In the genomic region with DNA sequence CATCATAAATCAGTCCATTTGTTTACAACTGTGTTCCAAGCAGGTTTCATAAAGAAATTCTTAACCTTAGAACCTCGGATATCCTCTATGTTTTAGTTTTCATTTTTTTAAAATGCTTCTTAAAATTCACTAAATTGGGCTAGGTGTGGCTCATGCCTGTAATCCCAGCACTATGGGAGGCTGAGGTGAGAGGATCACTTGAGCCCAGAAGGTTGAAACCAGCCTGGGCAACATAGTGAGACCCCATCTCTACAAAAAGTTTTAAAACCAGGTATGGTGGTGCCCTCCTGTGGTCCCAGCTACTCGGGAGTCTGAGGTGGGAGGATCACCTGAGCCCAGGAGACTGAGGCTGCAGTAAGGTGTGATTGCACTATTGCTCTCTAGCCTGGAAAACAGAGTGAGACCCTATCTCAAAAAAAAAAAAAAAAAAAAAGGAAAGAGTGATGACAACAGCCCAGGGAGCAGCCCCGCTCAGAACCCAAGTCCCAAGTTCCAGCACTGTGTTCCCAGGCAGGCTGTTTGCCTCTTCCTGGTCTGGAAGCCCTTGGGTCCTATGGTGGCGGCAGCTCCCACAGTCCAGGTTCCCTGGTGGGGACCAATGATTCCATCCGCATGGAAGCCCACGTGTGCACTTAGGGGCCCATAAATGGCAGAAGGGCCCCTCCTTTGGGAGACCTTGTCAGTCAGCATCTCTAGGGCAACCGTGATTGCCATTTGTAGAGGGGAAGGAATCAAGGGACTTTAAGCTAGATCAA, we compare ENCODE assay signal across 11 cellular contexts.
"Had no signal": no experiment of that assay in that cellular context is flagged by ENCODE, and none has a peak within 500 bp of the region (broad histone marks: within the 10 kb centered on the region; RNA-seq: fewer than 3 reads in every experiment).

No MANE protein-coding gene starts in this region.

- H3K27ac Mint-ChIP-seq: activated CD4-positive, alpha-beta memory T cell treated with anti-CD3 and anti-CD28 coated beads for 36 hours; activated CD4-positive, alpha-beta T cell treated with anti-CD3 and anti-CD28 coated beads, Interleukin-2, amount 10 ng/mL, durations not matched to agents 7 days and 5 days; activated naive CD4-positive, alpha-beta T cell treated with anti-CD3 and anti-CD28 coated beads, Interleukin-2, amount 10 ng/mL, durations not matched to agents 7 days and 5 days; activated T-helper 17 cell treated with anti-CD3 and anti-CD28 coated beads, Interleukin-2, amount 50 U/mL, for 72 hours; T-helper 1 cell treated with Interleukin-12 subunit alpha and Interleukin-12 subunit beta and Interleukin-4 antibody, amounts not matched to agents 30 μg/mL and 1 μg/mL, for 36 hours had no signal

- FAIRE-seq: TTC549 had no signal

- H3K4me1 Mint-ChIP-seq: activated naive CD8-positive, alpha-beta T cell treated with anti-CD3 and anti-CD28 coated beads for 36 hours; activated T-helper 17 cell treated with anti-CD3 and anti-CD28 coated beads, Interleukin-2, amount 50 U/mL, for 72 hours had no signal

- H3K4me3 Mint-ChIP-seq: activated CD4-positive, alpha-beta memory T cell treated with anti-CD3 and anti-CD28 coated beads for 36 hours; activated CD4-positive, alpha-beta T cell treated with anti-CD3 and anti-CD28 coated beads, Interleukin-2, amount 10 ng/mL, durations not matched to agents 7 days and 5 days; activated naive CD4-positive, alpha-beta T cell treated with anti-CD3 and anti-CD28 coated beads, Interleukin-2, amount 10 ng/mL, durations not matched to agents 7 days and 5 days; activated naive CD8-positive, alpha-beta T cell treated with anti-CD3 and anti-CD28 coated beads for 36 hours; activated T-cell treated with anti-CD3 and anti-CD28 coated beads, Interleukin-2, amount 50 U/mL, for 4 hours; activated T-helper 17 cell treated with anti-CD3 and anti-CD28 coated beads, Interleukin-2, amount 50 U/mL, for 72 hours; T-helper 1 cell treated with Interleukin-12 subunit alpha and Interleukin-12 subunit beta and Interleukin-4 antibody, amounts not matched to agents 30 μg/mL and 1 μg/mL, for 36 hours had no signal

- H3K4me2 ChIP-seq: KMS-11 had no signal

- H3K27me3 ChIP-seq: Peyer's patch had no signal

- H3K9me3 Mint-ChIP-seq: activated CD4-positive, alpha-beta memory T cell treated with anti-CD3 and anti-CD28 coated beads for 36 hours; activated CD4-positive, alpha-beta T cell treated with anti-CD3 and anti-CD28 coated beads, Interleukin-2, amount 10 ng/mL, durations not matched to agents 7 days and 5 days; activated naive CD4-positive, alpha-beta T cell treated with anti-CD3 and anti-CD28 coated beads, Interleukin-2, amount 10 ng/mL, durations not matched to agents 7 days and 5 days; activated naive CD8-positive, alpha-beta T cell treated with anti-CD3 and anti-CD28 coated beads for 36 hours; activated T-cell treated with anti-CD3 and anti-CD28 coated beads, Interleukin-2, amount 50 U/mL, for 4 hours; activated T-helper 17 cell treated with anti-CD3 and anti-CD28 coated beads, Interleukin-2, amount 50 U/mL, for 72 hours; T-helper 1 cell treated with Interleukin-12 subunit alpha and Interleukin-12 subunit beta and Interleukin-4 antibody, amounts not matched to agents 30 μg/mL and 1 μg/mL, for 36 hours had no signal

- H3K27ac ChIP-seq: KMS-11, Peyer's patch had no signal

- H3K27me3 Mint-ChIP-seq: activated CD4-positive, alpha-beta memory T cell treated with anti-CD3 and anti-CD28 coated beads for 36 hours; activated CD4-positive, alpha-beta T cell treated with anti-CD3 and anti-CD28 coated beads, Interleukin-2, amount 10 ng/mL, durations not matched to agents 7 days and 5 days; activated naive CD8-positive, alpha-beta T cell treated with anti-CD3 and anti-CD28 coated beads for 36 hours; activated T-helper 17 cell treated with anti-CD3 and anti-CD28 coated beads, Interleukin-2, amount 50 U/mL, for 72 hours had no signal

- H3K9me3 ChIP-seq: Peyer's patch had no signal

- H3K36me3 Mint-ChIP-seq: activated CD4-positive, alpha-beta memory T cell treated with anti-CD3 and anti-CD28 coated beads for 36 hours; activated naive CD8-positive, alpha-beta T cell treated with anti-CD3 and anti-CD28 coated beads for 36 hours had no signal

- H3K4me1 ChIP-seq: Peyer's patch had no signal

- DNase-seq: NCI-H1417 treated with DMSO at 0.1 percent for 48 hours had no signal

- H3K9ac ChIP-seq: KMS-11 had no signal

- H3K4me3 ChIP-seq: Peyer's patch had no signal
